15 cellular contexts compared by ENCODE assay signal in genomic region chr10:10165415-10165814, GRCh38.
"Had no signal": no experiment of that assay in that cellular context is flagged by ENCODE, and none has a peak within 500 bp of the region (broad histone marks: within the 10 kb centered on the region; RNA-seq: fewer than 3 reads in every experiment).

No MANE protein-coding gene starts in this region.

- H3K4me3 Mint-ChIP-seq: naive thymus-derived CD8-positive, alpha-beta T cell; neural crest cell had no signal

- H3K4me3 ChIP-seq: coronary artery, heart right ventricle, mucosa of descending colon, right atrium auricular region, sigmoid colon, skin epidermis had no signal

- H3K27ac Mint-ChIP-seq: naive thymus-derived CD8-positive, alpha-beta T cell had no signal

- H3K36me3 Mint-ChIP-seq: naive thymus-derived CD8-positive, alpha-beta T cell had no signal

- H3K9me3 ChIP-seq: right atrium auricular region, sigmoid colon had no signal

- DNase-seq: effector CD4-positive, alpha-beta T cell; heart right ventricle; hypothalamus; kidney glomerular epithelial cell; mammary epithelial cell; mucosa of descending colon; naive thymus-derived CD8-positive, alpha-beta T cell; posterior cingulate gyrus; sigmoid colon; stimulated activated naive CD4-positive, alpha-beta T cell; trophoblast cell had no signal

- H3K4me1 ChIP-seq: heart right ventricle, right atrium auricular region, sigmoid colon had no signal

- ATAC-seq: heart right ventricle; mucosa of descending colon; naive thymus-derived CD8-positive, alpha-beta T cell had no signal

- H3K27ac ChIP-seq: coronary artery, heart right ventricle, right atrium auricular region, sigmoid colon, skin epidermis had no signal

- H3K4me1 Mint-ChIP-seq: naive thymus-derived CD8-positive, alpha-beta T cell; neural crest cell had no signal

- H3K27me3 ChIP-seq: heart right ventricle, right atrium auricular region, sigmoid colon had no signal

- H3K36me3 ChIP-seq: heart right ventricle, right atrium auricular region, sigmoid colon had no signal
